Comparison of ENCODE assay signal across 8 cellular contexts in genomic region chr2:187453078-187453641, GRCh38. TPM values are rescaled to one million over a fixed set of nuclear protein-coding genes. Genes with fewer than 3 reads are reported as not detected.
DNase-seq lines count a peak whose midpoint lies in the region; ATAC-seq, FAIRE-seq and TF ChIP-seq lines count a peak whose summit lies in the region.

No MANE protein-coding gene starts in this region.

- SMC1A ChIA-PET in GM12878 (lab: Charles Lee; ENCODE audit: uncharacterized antibody, unreplicated experiment): interaction anchor here (0.9 to 4.8 kb wide), 20 partner anchors 10 to 949 kb away, joined by 3 to 58 read pairs (median 4); no protein-coding TSS in a partner anchor

- no peak for TF ChIP-seq EP300 in GM12878 (IDR thresholded peaks at IDR 0.05; ENCODE audit: borderline replicate concordance in 1 of 2, control insufficient read depth in 1 of 2, low read depth in 2 of 2, low read length in 2 of 2)

- CTCF ChIA-PET in GM12878 (lab: Yijun Ruan, JAX): interaction anchor here (0.6 to 6.0 kb wide), 17 partner anchors 23 to 1723 kb away, joined by 3 to 103 read pairs (median 4); no protein-coding TSS in a partner anchor

- TF ChIP-seq CTCF in GM12878 (IDR thresholded peaks at IDR 0.05 in 2 of 3, conservative IDR thresholded peaks at IDR 0.05 in 1 of 3; ENCODE audit: control insufficient read depth in 2 of 3, extremely low read depth in 1 of 3, insufficient read depth in 1 of 3, low read depth in 3 of 3, low read length in 3 of 3): peak; percentile 8 to 67 (median 27); a peak in 4 of 6 replicates

- H3K4me1 ChIP-seq in GM12878 (ENCODE audit: control insufficient read depth, insufficient read depth, low read length): no peaks in the 10 kb centered on the region

- in situ Hi-C loops in GM12878 (cut with MboI): loop anchor here (25.0 kb wide), 1 partner anchor 966 kb away; the partner anchor contains the start of gene ZC3H15

- TF ChIP-seq POLR2A in GM12878 (IDR thresholded peaks at IDR 0.05; ENCODE audit: low read depth, low read length): no peak

- no peaks in the 10 kb centered on the region for H3K79me2 ChIP-seq in GM12878 (ENCODE audit: control insufficient read depth, insufficient read depth, low read length)

- no peaks in the 10 kb centered on the region for H4K20me1 ChIP-seq in GM12878 (ENCODE audit: control insufficient read depth, insufficient read depth)

- H3K4me3 ChIP-seq in GM12878: no peak overlapping the region

- BruUV-seq in GM12878 (replicated peaks; lab: Mats Ljungman, UMichigan): no TSS peak

- H3K9me3 ChIP-seq in GM12878 (replicated peaks; ENCODE audit: control insufficient read depth, insufficient read depth, low read length): no peaks in the 10 kb centered on the region

- no peak overlapping the region for H3K27ac ChIP-seq in GM12878 (ENCODE audit: control insufficient read depth, insufficient read depth)

- 0% methylated on average over 1 of the region's 1 CpG for WGBS in GM12878 (ENCODE audit: insufficient coverage, insufficient replicate concordance, low lambda C conversion rate, missing lambda C conversion rate)

- intact Hi-C loops in GM12878 (cut with micrococcal nuclease; ENCODE audit: unreplicated experiment): loop anchor here (1.0 to 5.0 kb wide), 5 partner anchors 154 to 946 kb away; no protein-coding TSS in a partner anchor

- 0 out of 3 replicates have a peak, but pooled peaks have one; percentile 11 for ATAC-seq in GM12878
- ATAC-seq in HG03439 (IDR thresholded peaks at IDR 0.05; ENCODE audit: unreplicated experiment): no peak

- H3K4me2 ChIP-seq in GM12878 (ENCODE audit: control insufficient read depth, insufficient read depth): no peak overlapping the region

- no peak overlapping the region for H2AFZ ChIP-seq in GM12878 (ENCODE audit: control insufficient read depth, low read depth, low read length)

- POLR2A ChIA-PET in GM12878 (lab: Charles Lee): no interaction called here

- no peak for FAIRE-seq in GM12878 (lab: Jason Lieb, UNC)

- no peaks in the 10 kb centered on the region for H3K36me3 ChIP-seq in GM12878 (ENCODE audit: control insufficient read depth in 2 of 2, insufficient read depth in 2 of 2, low read length in 1 of 2)

- peak; percentile 81 for TF ChIP-seq RAD21 in GM12878 (IDR thresholded peaks at IDR 0.05; ENCODE audit: insufficient read depth, low read depth, low read length)

- H3K27me3 ChIP-seq in GM12878 (replicated peaks in 1 of 2; ENCODE audit: control insufficient read depth in 2 of 2, insufficient read depth in 2 of 2, low read length in 1 of 2): no peaks in the 10 kb centered on the region

- RAD21 ChIA-PET in GM12878 (lab: Charles Lee; ENCODE audit: unreplicated experiment): interaction anchor here (0.6 to 6.3 kb wide), 13 partner anchors 23 to 949 kb away, joined by 3 to 97 read pairs (median 6); no protein-coding TSS in a partner anchor

- H3K9ac ChIP-seq in GM12878 (ENCODE audit: control insufficient read depth, insufficient read depth, low read length): no peak overlapping the region

- DNase-seq in EL: peak; percentile 21
- DNase-seq in M059J (ENCODE audit: low read depth): peak; percentile 23
- no peak for DNase-seq in GM12878 (ENCODE audit: low read depth, low spot score)
- DNase-seq in midbrain (lab: John Stamatoyannopoulos, UW): peak; percentile 38
- no peak for DNase-seq in T1000 (lab: John Stamatoyannopoulos, UW)
- DNase-seq in activated naive CD4-positive, alpha-beta T cell treated with anti-CD3 and anti-CD28 coated beads, Interleukin-2, amount 50 U/mL, for 16 hours: no peak
- DNase-seq in mucosa of gallbladder (ENCODE audit: low spot score): no peak

TF ChIP-seq in GM12878, 131 proteins besides CTCF, POLR2A, EP300 and RAD21:
- TF ChIP-seq SMC3 (IDR thresholded peaks at IDR 0.05; ENCODE audit: borderline replicate concordance, low read length): peak; percentile 77; the same call in 1 of the 2 replicates
- TF ChIP-seq ZNF24 (IDR thresholded peaks at IDR 0.05): 0 out of 2 replicates have a peak, but pooled peaks have one; percentile 63
- no peak for TF ChIP-seq SMAD5 (IDR thresholded peaks at IDR 0.05; ENCODE audit: low read depth)

RNA-seq across cellular contexts. Expression of gene CALCRL, which starts 5.1 kb away (rescaled TPM):
- total RNA-seq in M059J (2014; rRNA removed; shearing (Covaris generic)): 0.74 and 1.6 TPM in 2 replicates
- 28.6 and 30.0 TPM in 2 replicates for total RNA-seq in GM12878 (2013; cell fraction: nucleolus; rRNA removed)
- total RNA-seq in GM12878 (2014; rRNA removed) (8.5 and 11.1 TPM in 2 replicates), GM12878 (2014; rRNA removed; fragmentation: Illumina TruSeq; extraction: Trizol) (6.9 and 11.1 TPM in 2 replicates), GM12878 (2021) (4.5 and 5.6 TPM in 2 replicates), mucosa of gallbladder (22.0 TPM)
- 1.0 TPM for polyA plus RNA-seq in GM12878 (2011; ENCODE audit: low read depth)
- polyA plus RNA-seq in GM12878 (2011; rRNA removed) (4.5 and 8.0 TPM in 2 replicates), GM12878 (2014; fragmentation: Illumina TruSeq; extraction: Trizol) (5.5 and 7.2 TPM in 2 replicates), GM12878 (2014; fragmentation: Nextera tagmentation; extraction: Ambion mirVana) (1 to 10 TPM; 6.1 to 7.4 TPM), GM12878 (2014; rRNA removed) (3.3 and 3.8 TPM in 2 replicates), GM12878 (2016; fragmentation: Nextera tagmentation; extraction: Ambion mirVana) (1 to 10 TPM; 2.3 to 3.3 TPM)
- 2.9 and 4.3 TPM in 2 replicates for polyA plus RNA-seq in GM12878 (2011; cell fraction: cytosol; rRNA removed)
- 2.7 and 2.8 TPM in 2 replicates for polyA plus RNA-seq in GM12878 (2011; cell fraction: nucleus; rRNA removed)
- polyA plus RNA-seq in GM12878 (2012): 0.95 and 1.5 TPM in 2 replicates
- 9.1 TPM in 2 replicates for polyA minus RNA-seq in GM12878 (2011; rRNA and poly(A)+ RNA removed)
- 1.6 and 2.8 TPM in 2 replicates for polyA minus RNA-seq in GM12878 (2011; cell fraction: cytosol; rRNA and poly(A)+ RNA removed)
- 6.6 and 10.2 TPM in 2 replicates for polyA minus RNA-seq in GM12878 (2011; cell fraction: nucleus; rRNA and poly(A)+ RNA removed)

Comparison
In these comparisons a context has a peak if more than half of its experiments do, and no peak if none do; other contexts are left out.
1. DNase-seq: peak in EL (single experiment), M059J (single experiment) and midbrain (single experiment); none in GM12878 (single experiment), T1000 (single experiment), activated naive CD4-positive, alpha-beta T cell treated with anti-CD3 and anti-CD28 coated beads, Interleukin-2, amount 50 U/mL, for 16 hours (single experiment) and mucosa of gallbladder (single experiment).